Comparison of ENCODE assay signal across 8 cellular contexts in the genomic region with DNA sequence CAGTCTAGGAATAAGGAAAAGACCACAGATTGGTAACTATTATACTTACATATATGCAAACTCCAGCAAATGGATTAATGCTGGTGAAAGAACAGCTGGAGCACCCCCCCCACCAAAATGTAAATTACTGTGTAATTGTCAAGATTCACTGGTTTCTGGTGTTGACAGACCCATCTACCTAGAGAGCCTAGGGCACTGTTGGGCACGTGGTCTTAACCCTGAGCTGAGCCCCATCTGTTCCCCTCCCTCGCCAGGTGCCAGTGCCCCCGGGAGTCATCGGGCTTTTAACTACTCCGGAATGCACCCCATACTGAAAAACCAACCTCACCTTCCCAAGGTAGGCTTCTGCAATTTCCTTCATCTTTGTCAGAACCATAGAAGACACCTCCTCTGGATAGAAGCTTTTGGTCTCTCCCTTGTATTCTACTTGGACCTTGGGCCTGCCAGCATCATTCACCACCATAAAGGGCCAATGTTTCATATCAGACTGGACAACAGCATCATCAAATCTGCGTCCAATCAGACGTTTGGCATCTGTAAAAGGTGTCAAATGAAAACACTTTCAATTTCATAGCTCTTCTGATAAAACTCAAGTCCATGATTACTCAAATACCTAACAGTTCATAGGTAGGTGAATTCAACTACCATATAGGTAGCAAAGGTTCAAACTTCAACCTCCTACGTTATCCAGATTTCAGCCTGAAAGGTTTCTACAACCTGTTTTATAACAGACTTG. TPM values are rescaled to one million over a fixed set of nuclear protein-coding genes. Genes with fewer than 3 reads are reported as not detected.
DNase-seq lines count a peak whose midpoint lies in the region; ATAC-seq and TF ChIP-seq lines count a peak whose summit lies in the region.

No MANE protein-coding gene starts in this region.

- H3K9me3 Mint-ChIP-seq in activated CD4-positive, alpha-beta T cell treated with anti-CD3 and anti-CD28 coated beads for 36 hours (ENCODE audit: low read depth), result no peaks in the 10 kb centered on the region

- peaks cover 40% of the 10 kb centered on the region for H3K4me1 Mint-ChIP-seq in activated CD4-positive, alpha-beta T cell treated with anti-CD3 and anti-CD28 coated beads for 36 hours

- H3K27me3 Mint-ChIP-seq in activated CD4-positive, alpha-beta T cell treated with anti-CD3 and anti-CD28 coated beads for 36 hours, result no peaks in the 10 kb centered on the region

- H3K9me3 ChIP-seq in WERI-Rb-1 (ENCODE audit: severe bottlenecking), result no peaks in the 10 kb centered on the region
- H3K9me3 ChIP-seq in skeletal muscle satellite cell (replicated peaks; ENCODE audit: low read length), result no peaks in the 10 kb centered on the region

- H3K4me3 ChIP-seq in WERI-Rb-1 (ENCODE audit: low read depth, low read length) (peak overlapping the region; percentile 99), foreskin fibroblast (ENCODE audit: low read depth in 1 of 2, low read length in 2 of 2) (peak overlapping the region; percentile 97 to 99), skeletal muscle satellite cell (ENCODE audit: low read length) (peak overlapping the region; percentile 96)

- peaks cover 45% of the 10 kb centered on the region for H3K4me1 ChIP-seq in skeletal muscle satellite cell (ENCODE audit: control insufficient read depth, insufficient read depth, low read length)

- intact Hi-C loops in activated CD4-positive, alpha-beta T cell treated with anti-CD3 and anti-CD28 coated beads for 36 hours (cut with DNase I, micrococcal nuclease), result loop anchor here (2.0 to 10.0 kb wide), 5 partner anchors 42 to 1768 kb away; a partner anchor contains a TSS

- POLR2A ChIA-PET in activated CD4-positive, alpha-beta T cell treated with anti-CD3 and anti-CD28 coated beads for 36 hours (lab: Charles Lee), result interaction anchor here (0.6 to 3.6 kb wide), 7 partner anchors 10 to 204 kb away, joined by 3 to 26 read pairs (median 4); no protein-coding TSS in a partner anchor

- H3K4me2 ChIP-seq in skeletal muscle satellite cell (ENCODE audit: low read length), result peak overlapping the region; percentile 84

- no peaks in the 10 kb centered on the region for H3K27me3 ChIP-seq in WERI-Rb-1 (ENCODE audit: insufficient read depth, low read depth, severe bottlenecking)
- H3K27me3 ChIP-seq in skeletal muscle satellite cell (ENCODE audit: control insufficient read depth, insufficient read depth, low read length), result no peaks in the 10 kb centered on the region

- no peak for ATAC-seq in activated CD4-positive, alpha-beta T cell treated with anti-CD3 and anti-CD28 coated beads for 36 hours
- no peak for ATAC-seq in GM18517 (IDR thresholded peaks at IDR 0.05; ENCODE audit: unreplicated experiment)

- no peak overlapping the region for H3K27ac ChIP-seq in WERI-Rb-1

- peaks cover 82% of the 10 kb centered on the region for H3K36me3 ChIP-seq in WERI-Rb-1
- peaks cover 64% of the 10 kb centered on the region for H3K36me3 ChIP-seq in skeletal muscle satellite cell (ENCODE audit: insufficient read depth, low read length)

- peak overlapping the region; percentile 99 for H3K9ac ChIP-seq in skeletal muscle satellite cell (ENCODE audit: low read depth, low read length)

- H3K4me3 Mint-ChIP-seq in activated CD4-positive, alpha-beta T cell treated with anti-CD3 and anti-CD28 coated beads for 36 hours, result peak overlapping the region; percentile 99

- CTCF ChIA-PET in activated CD4-positive, alpha-beta T cell treated with anti-CD3 and anti-CD28 coated beads for 36 hours (lab: Charles Lee), result interaction anchor here (0.7 to 1.3 kb wide), 3 partner anchors 10 to 102 kb away, joined by 3 read pairs; no protein-coding TSS in a partner anchor

- no peak for DNase-seq in activated CD4-positive, alpha-beta T cell treated with anti-CD3 and anti-CD28 coated beads for 36 hours
- DNase-seq in activated CD4-positive, alpha-beta T cell treated with anti-CD3 and anti-CD28 coated beads for 48 hours, result no peak
- no peak for DNase-seq in WERI-Rb-1
- DNase-seq in foreskin fibroblast, result no peak
- no peak for DNase-seq in NCI-H1092 (lab: John Stamatoyannopoulos, UW)
- DNase-seq in SHP77 treated with DMSO at 0.1 percent for 48 hours (lab: John Stamatoyannopoulos, UW), result no peak

- H3K36me3 Mint-ChIP-seq in activated CD4-positive, alpha-beta T cell treated with anti-CD3 and anti-CD28 coated beads for 36 hours (ENCODE audit: low read depth), result peaks cover 80% of the 10 kb centered on the region

- TF ChIP-seq CTCF in WERI-Rb-1 (IDR thresholded peaks at IDR 0.05; ENCODE audit: low read depth, low read length) (no peak), foreskin fibroblast (IDR thresholded peaks at IDR 0.05; ENCODE audit: low read depth, low read length) (no peak)

- peak overlapping the region; percentile 97 for H3K27ac Mint-ChIP-seq in activated CD4-positive, alpha-beta T cell treated with anti-CD3 and anti-CD28 coated beads for 36 hours

RNA-seq across cellular contexts. Expression of a gene that starts 1.5 kb away (rescaled TPM):
- total RNA-seq in activated CD4-positive, alpha-beta T cell treated with anti-CD3 and anti-CD28 coated beads for 36 hours, result 1,000 to 10,000 TPM; 2,604 to 3,375 TPM
- 2,988 and 3,377 TPM in 2 replicates for total RNA-seq in skeletal muscle satellite cell (2012; rRNA removed)
